In genomic region chr1:12163210-12163609, GRCh38 we compare ENCODE assay signal across 16 cellular contexts. TPM values are rescaled to one million over a fixed set of nuclear protein-coding genes. Genes with fewer than 3 reads are reported as not detected.
DNase-seq lines count a peak whose midpoint lies in the region; ATAC-seq and TF ChIP-seq lines count a peak whose summit lies in the region.
"Had no signal": no experiment of that assay in that cellular context is flagged by ENCODE, and none has a peak within 500 bp of the region (broad histone marks: within the 10 kb centered on the region; RNA-seq: fewer than 3 reads in every experiment).

No MANE protein-coding gene starts in this region.

- peak overlapping the region; percentile 47 for H3K27ac Mint-ChIP-seq in CD8-positive, alpha-beta T cell
- H3K27ac Mint-ChIP-seq in activated T-helper 1 cell treated with anti-CD3 and anti-CD28 coated beads, Interleukin-12 subunit alpha, Interleukin-12 subunit beta, Interleukin-2, Interleukin-4 antibody, amounts not matched to agents 30 ng/mL and 10 ng/mL and 1 ng/mL, durations not matched to agents 14 hours and 24 hours and 36 hours: peak overlapping the region; percentile 95
- peak overlapping the region; percentile 99 for H3K27ac Mint-ChIP-seq in natural killer cell treated with Interleukin-12 subunit alpha and Interleukin-12 subunit beta and Interleukin-15 and Interleukin-18, amount 100 ng/mL, for 72 hours
- H3K27ac Mint-ChIP-seq: H9 had no signal

- peaks cover 51% of the 10 kb centered on the region for H3K4me1 ChIP-seq in CD8-positive, alpha-beta T cell (ENCODE audit: insufficient read depth, low read length)

- no peak overlapping the region for H3K4me3 Mint-ChIP-seq in CD8-positive, alpha-beta T cell
- peak overlapping the region; percentile 71 for H3K4me3 Mint-ChIP-seq in activated T-helper 1 cell treated with anti-CD3 and anti-CD28 coated beads, Interleukin-12 subunit alpha, Interleukin-12 subunit beta, Interleukin-2, Interleukin-4 antibody, amounts not matched to agents 30 ng/mL and 10 ng/mL and 1 ng/mL, durations not matched to agents 14 hours and 24 hours and 36 hours
- H3K4me3 Mint-ChIP-seq in natural killer cell treated with Interleukin-12 subunit alpha and Interleukin-12 subunit beta and Interleukin-15 and Interleukin-18, amount 100 ng/mL, for 72 hours: peak overlapping the region; percentile 89
- H3K4me3 Mint-ChIP-seq: H9 had no signal

- ATAC-seq in CD8-positive, alpha-beta T cell: no peak
- ATAC-seq in GM18517 (IDR thresholded peaks at IDR 0.05; ENCODE audit: unreplicated experiment) (peak; percentile 38), GM21825 (IDR thresholded peaks at IDR 0.05; ENCODE audit: unreplicated experiment) (no peak)
- peak in 1 of 2 donors; percentile 1 for ATAC-seq in natural killer cell treated with Interleukin-12 subunit alpha and Interleukin-12 subunit beta and Interleukin-15 and Interleukin-18, amount 100 ng/mL, for 72 hours
- ATAC-seq: gastrocnemius medialis had no signal

- H3K4me3 ChIP-seq in CD8-positive, alpha-beta T cell (ENCODE audit: low read depth, low read length): no peak overlapping the region
- H3K4me3 ChIP-seq: gastrocnemius medialis, right atrium auricular region, thoracic aorta had no signal

- H3K27ac ChIP-seq in CD8-positive, alpha-beta T cell (ENCODE audit: low read depth, low read length): no peak overlapping the region
- H3K27ac ChIP-seq: thoracic aorta had no signal

- no peaks in the 10 kb centered on the region for H3K27me3 ChIP-seq in CD8-positive, alpha-beta T cell (ENCODE audit: insufficient read depth, low read length)
- H3K27me3 ChIP-seq: right atrium auricular region had no signal

- POLR2A ChIA-PET in CD8-positive, alpha-beta T cell (lab: Charles Lee): interaction anchor here (2.8 to 4.5 kb wide), 2 partner anchors 13 to 15 kb away, joined by 22 to 32 read pairs; no protein-coding TSS in a partner anchor

- peak in 1 of 7 experiments; percentile 10 for DNase-seq in CD8-positive, alpha-beta T cell
- DNase-seq in activated T-helper 1 cell treated with anti-CD3 and anti-CD28 coated beads, Interleukin-12 subunit alpha, Interleukin-12 subunit beta, Interleukin-2, Interleukin-4 antibody, amounts not matched to agents 30 ng/mL and 10 ng/mL and 1 ng/mL, durations not matched to agents 14 hours and 24 hours and 36 hours (ENCODE audit: low spot score): no peak
- no peak for DNase-seq in natural killer cell treated with Interleukin-12 subunit alpha and Interleukin-12 subunit beta and Interleukin-15 and Interleukin-18, amount 100 ng/mL, for 72 hours (ENCODE audit: low spot score)
- no peak for DNase-seq in dedifferentiated amniotic fluid mesenchymal stem cell (ENCODE audit: extremely low spot score)
- DNase-seq in DMS153 (lab: John Stamatoyannopoulos, UW): no peak
- DNase-seq: activated CD8-positive, alpha-beta memory T cell treated with anti-CD3 and anti-CD28 coated beads, Interleukin-2, amount 50 U/mL, for 4 hours; gastrocnemius medialis; H9; mammary epithelial cell; NCI-H2029; NCI-H526; OCI-M1 had no signal

- no peaks in the 10 kb centered on the region for H3K27me3 Mint-ChIP-seq in CD8-positive, alpha-beta T cell (ENCODE audit: low read depth)
- H3K27me3 Mint-ChIP-seq in activated T-helper 1 cell treated with anti-CD3 and anti-CD28 coated beads, Interleukin-12 subunit alpha, Interleukin-12 subunit beta, Interleukin-2, Interleukin-4 antibody, amounts not matched to agents 30 ng/mL and 10 ng/mL and 1 ng/mL, durations not matched to agents 14 hours and 24 hours and 36 hours (ENCODE audit: insufficient read depth): no peaks in the 10 kb centered on the region
- H3K27me3 Mint-ChIP-seq in natural killer cell treated with Interleukin-12 subunit alpha and Interleukin-12 subunit beta and Interleukin-15 and Interleukin-18, amount 100 ng/mL, for 72 hours: no peaks in the 10 kb centered on the region

- H3K9me3 ChIP-seq in CD8-positive, alpha-beta T cell (ENCODE audit: low read length): no peaks in the 10 kb centered on the region
- H3K9me3 ChIP-seq: gastrocnemius medialis, right atrium auricular region, thoracic aorta had no signal

- H3K36me3 Mint-ChIP-seq in CD8-positive, alpha-beta T cell: peaks cover 7% of the 10 kb centered on the region
- peaks cover 5% of the 10 kb centered on the region for H3K36me3 Mint-ChIP-seq in activated T-helper 1 cell treated with anti-CD3 and anti-CD28 coated beads, Interleukin-12 subunit alpha, Interleukin-12 subunit beta, Interleukin-2, Interleukin-4 antibody, amounts not matched to agents 30 ng/mL and 10 ng/mL and 1 ng/mL, durations not matched to agents 14 hours and 24 hours and 36 hours (ENCODE audit: low read depth)
- peaks cover 10% of the 10 kb centered on the region for H3K36me3 Mint-ChIP-seq in natural killer cell treated with Interleukin-12 subunit alpha and Interleukin-12 subunit beta and Interleukin-15 and Interleukin-18, amount 100 ng/mL, for 72 hours

- no peak for TF ChIP-seq CTCF in CD8-positive, alpha-beta T cell (IDR thresholded peaks at IDR 0.05)

- CTCF ChIA-PET in CD8-positive, alpha-beta T cell (lab: Charles Lee): interaction anchor here (1.4 to 2.6 kb wide), 2 partner anchors 22 to 38 kb away, joined by 4 to 21 read pairs; no protein-coding TSS in a partner anchor

- no peaks in the 10 kb centered on the region for H3K36me3 ChIP-seq in CD8-positive, alpha-beta T cell (ENCODE audit: insufficient read depth, low read length)
- H3K36me3 ChIP-seq: gastrocnemius medialis, right atrium auricular region, thoracic aorta had no signal

- intact Hi-C loops in CD8-positive, alpha-beta T cell (cut with DNase I, micrococcal nuclease): loop anchor here in 1 of 2 experiments (2.0 kb wide), 1 partner anchor 30 kb away; no protein-coding TSS in a partner anchor
- intact Hi-C loops in activated T-helper 1 cell treated with anti-CD3 and anti-CD28 coated beads, Interleukin-12 subunit alpha, Interleukin-12 subunit beta, Interleukin-2, Interleukin-4 antibody, amounts not matched to agents 30 ng/mL and 10 ng/mL and 1 ng/mL, durations not matched to agents 14 hours and 24 hours and 36 hours (cut with micrococcal nuclease): loop anchor here (5.0 to 10.0 kb wide), 3 partner anchors 116 to 358 kb away; partner anchors contain the start of genes CLCN6 and MTHFR

- peaks cover 58% of the 10 kb centered on the region for H3K4me1 Mint-ChIP-seq in CD8-positive, alpha-beta T cell (ENCODE audit: low read depth)
- peaks cover 78% of the 10 kb centered on the region for H3K4me1 Mint-ChIP-seq in activated T-helper 1 cell treated with anti-CD3 and anti-CD28 coated beads, Interleukin-12 subunit alpha, Interleukin-12 subunit beta, Interleukin-2, Interleukin-4 antibody, amounts not matched to agents 30 ng/mL and 10 ng/mL and 1 ng/mL, durations not matched to agents 14 hours and 24 hours and 36 hours (ENCODE audit: low read depth)
- H3K4me1 Mint-ChIP-seq in natural killer cell treated with Interleukin-12 subunit alpha and Interleukin-12 subunit beta and Interleukin-15 and Interleukin-18, amount 100 ng/mL, for 72 hours (ENCODE audit: low read depth in 2 of 2): peaks cover 66 to 71% of the 10 kb centered on the region in 2 donors

- H3K9me3 Mint-ChIP-seq in CD8-positive, alpha-beta T cell: no peaks in the 10 kb centered on the region
- no peaks in the 10 kb centered on the region for H3K9me3 Mint-ChIP-seq in activated T-helper 1 cell treated with anti-CD3 and anti-CD28 coated beads, Interleukin-12 subunit alpha, Interleukin-12 subunit beta, Interleukin-2, Interleukin-4 antibody, amounts not matched to agents 30 ng/mL and 10 ng/mL and 1 ng/mL, durations not matched to agents 14 hours and 24 hours and 36 hours
- H3K9me3 Mint-ChIP-seq in natural killer cell treated with Interleukin-12 subunit alpha and Interleukin-12 subunit beta and Interleukin-15 and Interleukin-18, amount 100 ng/mL, for 72 hours: no peaks in the 10 kb centered on the region
- H3K9me3 Mint-ChIP-seq: H9 had no signal

RNA-seq across cellular contexts. Expression of gene TNFRSF1B, which starts 3.6 kb away (rescaled TPM):
- total RNA-seq in CD8-positive, alpha-beta T cell: 100 to 1,000 TPM in 1 of 2 experiments, 10 to 100 TPM in 1; 82.6 to 100 TPM
- 211 and 213 TPM in 2 replicates for total RNA-seq in activated T-helper 1 cell treated with anti-CD3 and anti-CD28 coated beads, Interleukin-12 subunit alpha, Interleukin-12 subunit beta, Interleukin-2, Interleukin-4 antibody, amounts not matched to agents 30 ng/mL and 10 ng/mL and 1 ng/mL, durations not matched to agents 14 hours and 24 hours and 36 hours
- 100 to 1,000 TPM; 452 to 479 TPM for total RNA-seq in natural killer cell treated with Interleukin-12 subunit alpha and Interleukin-12 subunit beta and Interleukin-15 and Interleukin-18, amount 100 ng/mL, for 72 hours

Comparison
In these comparisons a context has a peak if more than half of its experiments do, and no peak if none do; other contexts are left out.
1. H3K27ac Mint-ChIP-seq: peak in every context shown above with its lines; median percentile 99 in natural killer cell treated with Interleukin-12 subunit alpha and Interleukin-12 subunit beta and Interleukin-15 and Interleukin-18, amount 100 ng/mL, for 72 hours; 95 in activated T-helper 1 cell treated with anti-CD3 and anti-CD28 coated beads, Interleukin-12 subunit alpha, Interleukin-12 subunit beta, Interleukin-2, Interleukin-4 antibody, amounts not matched to agents 30 ng/mL and 10 ng/mL and 1 ng/mL, durations not matched to agents 14 hours and 24 hours and 36 hours; 47 in CD8-positive, alpha-beta T cell.